8 cellular contexts compared by ENCODE assay signal in the genomic region with DNA sequence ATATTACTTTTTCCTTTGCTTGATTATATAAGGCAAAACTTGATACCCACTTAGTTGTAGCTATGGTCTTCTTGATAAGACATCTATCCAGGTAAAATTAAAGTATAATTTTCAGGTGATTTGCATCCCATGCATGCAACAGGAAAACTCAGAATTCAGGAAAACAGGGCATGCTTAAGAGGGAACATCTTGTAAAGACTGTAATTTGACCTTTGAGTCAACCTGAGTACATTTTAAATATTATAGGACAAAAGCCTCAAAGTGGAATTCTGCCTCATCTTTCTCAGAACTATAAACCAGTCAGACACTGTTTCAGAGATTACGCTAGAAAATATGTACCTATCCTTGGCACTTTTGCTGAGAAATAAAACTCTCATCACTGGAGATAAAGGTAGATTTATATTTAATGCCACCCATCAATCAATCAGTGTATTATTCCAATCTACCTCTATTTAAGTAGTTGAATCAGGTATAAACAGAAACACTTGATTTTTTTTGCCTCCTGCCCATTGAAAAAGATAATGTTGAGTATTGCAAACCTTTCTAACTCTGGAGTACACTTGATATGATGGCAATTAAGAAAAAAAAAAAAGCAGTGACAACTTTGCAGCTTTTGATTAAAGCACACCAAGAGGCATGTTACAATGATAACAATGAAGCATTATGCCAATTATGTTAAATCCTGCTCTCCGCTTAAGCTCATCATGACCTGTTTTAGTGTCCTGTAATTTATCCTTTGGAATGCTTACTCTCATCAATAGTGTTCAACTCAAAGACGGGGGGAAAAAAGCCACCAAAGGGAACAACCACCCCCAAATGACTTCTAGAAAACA. TPM values are rescaled to one million over a fixed set of nuclear protein-coding genes. Genes with fewer than 3 reads are reported as not detected.
DNase-seq lines count a peak whose midpoint lies in the region; ATAC-seq and TF ChIP-seq lines count a peak whose summit lies in the region.

No MANE protein-coding gene starts in this region.

- no peak for TF ChIP-seq CTCF in CD14-positive monocyte (IDR thresholded peaks at IDR 0.05)
- no peak for TF ChIP-seq CTCF in LNCaP clone FGC (IDR thresholded peaks at IDR 0.05; ENCODE audit: control insufficient read depth, extremely low read depth, insufficient read depth)
- no peak for TF ChIP-seq CTCF in coronary artery (IDR thresholded peaks at IDR 0.05)
- no peak for TF ChIP-seq CTCF in nephron progenitor cell (IDR thresholded peaks at IDR 0.05)
- TF ChIP-seq CTCF in GM20000 (IDR thresholded peaks at IDR 0.05; ENCODE audit: extremely low read depth, missing control alignments) = no peak

- H3K27ac ChIP-seq in coronary artery = peak overlapping the region; percentile 88 to 96

- H3K4me1 Mint-ChIP-seq in CD14-positive monocyte = peaks cover 36% of the 10 kb centered on the region
- peaks cover 58% of the 10 kb centered on the region for H3K4me1 Mint-ChIP-seq in nephron progenitor cell

- H3K4me3 Mint-ChIP-seq in CD14-positive monocyte = peak overlapping the region; percentile 55 to 84
- H3K4me3 Mint-ChIP-seq in nephron progenitor cell = peak overlapping the region; percentile 96

- peaks cover 0 to 3% (median 0%) of the 10 kb centered on the region in 7 donors for H3K9me3 Mint-ChIP-seq in CD14-positive monocyte
- H3K9me3 Mint-ChIP-seq in nephron progenitor cell = no peaks in the 10 kb centered on the region

- no peak for ATAC-seq in left lobe of liver

- peaks cover 21 to 32% of the 10 kb centered on the region in 2 donors for H3K36me3 Mint-ChIP-seq in CD14-positive monocyte
- H3K36me3 Mint-ChIP-seq in nephron progenitor cell (ENCODE audit: low read depth) = peaks cover 40% of the 10 kb centered on the region

- no peak for DNase-seq in CD14-positive monocyte (ENCODE audit: low spot score)
- no peak for DNase-seq in LNCaP clone FGC (ENCODE audit: low read depth)
- DNase-seq in coronary artery (ENCODE audit: low spot score) = no peak
- no peak for DNase-seq in nephron progenitor cell
- no peak for DNase-seq in left lobe of liver (ENCODE audit: low spot score)
- no peak for DNase-seq in cerebellar nuclear complex (lab: John Stamatoyannopoulos, UW)
- DNase-seq in GM20000 (ENCODE audit: low spot score) = no peak
- DNase-seq in H4 (ENCODE audit: low spot score) = no peak

- H3K27me3 Mint-ChIP-seq in CD14-positive monocyte (ENCODE audit: low read depth in 3 of 3) (peaks cover 0 to 2% (median 0%) of the 10 kb centered on the region in 3 donors), nephron progenitor cell (ENCODE audit: low read depth, poor library complexity) (peaks cover 9% of the 10 kb centered on the region)

- H3K4me3 ChIP-seq in LNCaP clone FGC (ENCODE audit: low read depth, low read length) (peak overlapping the region; percentile 94), coronary artery (peak overlapping the region; percentile 86)

- peak overlapping the region in 5 of 7 donors; percentile 33 to 98 (median 48) for H3K27ac Mint-ChIP-seq in CD14-positive monocyte
- H3K27ac Mint-ChIP-seq in nephron progenitor cell = peak overlapping the region; percentile 89

- intact Hi-C loops in CD14-positive monocyte (cut with micrococcal nuclease) = loop anchor here (5.0 to 10.0 kb wide), 8 partner anchors 44 to 553 kb away; a partner anchor contains a TSS

RNA-seq across cellular contexts. Expression of a gene that starts 2.8 kb away (rescaled TPM):
- polyA plus RNA-seq in CD14-positive monocyte = 10 to 100 TPM; 22.9 to 43.9 TPM
- 79.7 TPM for total RNA-seq in left lobe of liver
- 28.1 and 31.2 TPM in 2 replicates for total RNA-seq in H4 (2014; rRNA removed; shearing (Covaris generic))
